In genomic region chr12:111584959-111585358, GRCh38 we compare ENCODE assay signal across 2 cellular contexts.
A peak's percentile ranks its signal among the peaks of the same experiment; 100 is the strongest.
TF ChIP-seq lines count a peak whose summit lies in the region.

No MANE protein-coding gene starts in this region.

TF ChIP-seq in HEK293, 187 proteins besides CTCF, POLR2A, EP300 and RAD21 (continues in another document):
- TF ChIP-seq WT1 (tag by site-specific recombination; IDR thresholded peaks at IDR 0.05) (peak; percentile 35; the same call in 1 of the 2 replicates), ZFP69B (tag by site-specific recombination; IDR thresholded peaks at IDR 0.05) (no peak), ZNF76 (tag by site-specific recombination; IDR thresholded peaks at IDR 0.05; ENCODE audit: borderline replicate concordance, low read depth) (no peak), ZFP41 (tag by site-specific recombination; IDR thresholded peaks at IDR 0.05; ENCODE audit: borderline replicate concordance) (no peak), RBAK (tag by site-specific recombination; IDR thresholded peaks at IDR 0.05) (no peak), ZSCAN5A (tag by site-specific recombination; IDR thresholded peaks at IDR 0.05) (peak; percentile 17; the same call in 1 of the 2 replicates), ZNF302 (tag by site-specific recombination; IDR thresholded peaks at IDR 0.05; ENCODE audit: low read depth) (no peak), ZNF488 (tag by site-specific recombination; IDR thresholded peaks at IDR 0.05) (no peak), ZNF837 (tag by site-specific recombination; IDR thresholded peaks at IDR 0.05) (no peak), HIC1 (tag by site-specific recombination; IDR thresholded peaks at IDR 0.05) (0 out of 2 replicates have a peak, but pooled peaks have one; percentile 33), PRDM6 (tag by site-specific recombination; IDR thresholded peaks at IDR 0.05) (peak; percentile 96), ZNF350 (tag by site-specific recombination; IDR thresholded peaks at IDR 0.05) (no peak), ZNF544 (tag by site-specific recombination; IDR thresholded peaks at IDR 0.05) (no peak), ZBTB20 (tag by site-specific recombination; IDR thresholded peaks at IDR 0.05) (no peak), SP3 (tag by site-specific recombination; IDR thresholded peaks at IDR 0.05) (0 out of 2 replicates have a peak, but pooled peaks have one; percentile 12), SP7 (tag by site-specific recombination; IDR thresholded peaks at IDR 0.05) (0 out of 2 replicates have a peak, but pooled peaks have one; percentile 33), ZNF777 (tag by site-specific recombination; IDR thresholded peaks at IDR 0.05; ENCODE audit: borderline replicate concordance) (no peak), ZBTB44 (tag by site-specific recombination; IDR thresholded peaks at IDR 0.05) (no peak), ZNF133 (tag by site-specific recombination; IDR thresholded peaks at IDR 0.05) (no peak)

TF ChIP-seq in endothelial cell of umbilical vein, 7 proteins besides CTCF, POLR2A, EP300 and RAD21:
- no peak for TF ChIP-seq POLR2AphosphoS5 (IDR thresholded peaks at IDR 0.05; ENCODE audit: insufficient read depth, low read depth, low read length)
- TF ChIP-seq EZH2 (IDR thresholded peaks at IDR 0.05; ENCODE audit: borderline replicate concordance, low read depth, low read length, severe bottlenecking) = no peak
- TF ChIP-seq MAX (IDR thresholded peaks at IDR 0.05; ENCODE audit: insufficient read depth, insufficient read length) = no peak
- TF ChIP-seq MYC (IDR thresholded peaks at IDR 0.05; ENCODE audit: low read depth, low read length) = no peak
- TF ChIP-seq GATA2 (IDR thresholded peaks at IDR 0.05; ENCODE audit: insufficient read depth, insufficient read length, low read depth, low read length) = no peak
- peak; percentile 5 for TF ChIP-seq FOS (IDR thresholded peaks at IDR 0.05; ENCODE audit: borderline replicate concordance, insufficient read depth, low read length)
- no peak for TF ChIP-seq JUN (IDR thresholded peaks at IDR 0.05; ENCODE audit: borderline replicate concordance, insufficient read depth, insufficient read length, low read depth)
